8 cellular contexts compared by ENCODE assay signal in genomic region chr1:6784560-6785317, GRCh38. TPM values are rescaled to one million over a fixed set of nuclear protein-coding genes. Genes with fewer than 3 reads are reported as not detected.
DNase-seq lines count a peak whose midpoint lies in the region; ATAC-seq and TF ChIP-seq lines count a peak whose summit lies in the region.

No MANE protein-coding gene starts in this region.

- peak overlapping the region; percentile 89 for H3K4me2 ChIP-seq in BLaER1

- H3K27me3 Mint-ChIP-seq in activated CD4-positive, alpha-beta T cell treated with anti-CD3 and anti-CD28 coated beads, Interleukin-2, amount 10 ng/mL, durations not matched to agents 24 days and 14 days = peaks cover 4% of the 10 kb centered on the region

- peak; percentile 73 for ATAC-seq in GM19328 (IDR thresholded peaks at IDR 0.05; ENCODE audit: unreplicated experiment)
- ATAC-seq in HG03469 (IDR thresholded peaks at IDR 0.05; ENCODE audit: unreplicated experiment) = peak; percentile 55

- peaks cover 14% of the 10 kb centered on the region for H3K36me3 Mint-ChIP-seq in activated CD4-positive, alpha-beta T cell treated with anti-CD3 and anti-CD28 coated beads, Interleukin-2, amount 10 ng/mL, durations not matched to agents 24 days and 14 days (ENCODE audit: low read depth)

- intact Hi-C loops in activated CD4-positive, alpha-beta T cell treated with anti-CD3 and anti-CD28 coated beads, Interleukin-2, amount 10 ng/mL, durations not matched to agents 24 days and 14 days (cut with micrococcal nuclease) = loop anchor here (1.0 to 10.0 kb wide), 6 partner anchors 39 to 790 kb away; partner anchors contain the start of genes DNAJC11, KLHL21, NPHP4 and PHF13
- intact Hi-C loops in colonic mucosa (cut with DNase I) = no loop called here

- no peaks in the 10 kb centered on the region for H3K27me3 ChIP-seq in BLaER1
- H3K27me3 ChIP-seq in colonic mucosa = no peaks in the 10 kb centered on the region

- H3K9ac ChIP-seq in BLaER1 (peak overlapping the region; percentile 96), colonic mucosa (ENCODE audit: low read depth in 2 of 2, low read length in 2 of 2) (peak overlapping the region; percentile 82 to 83)

- H3K4me1 ChIP-seq in BLaER1 = peaks cover 55% of the 10 kb centered on the region
- H3K4me1 ChIP-seq in colonic mucosa = peaks cover 3% of the 10 kb centered on the region

- peaks cover 40% of the 10 kb centered on the region for H4K20me1 ChIP-seq in BLaER1

- H3K9me3 Mint-ChIP-seq in activated CD4-positive, alpha-beta T cell treated with anti-CD3 and anti-CD28 coated beads, Interleukin-2, amount 10 ng/mL, durations not matched to agents 24 days and 14 days = no peaks in the 10 kb centered on the region

- H3K9me3 ChIP-seq in BLaER1 (no peaks in the 10 kb centered on the region), colonic mucosa (no peaks in the 10 kb centered on the region)

- TF ChIP-seq CTCF in colonic mucosa (IDR thresholded peaks at IDR 0.05) = no peak

- H3K4me3 ChIP-seq in BLaER1 = peak overlapping the region; percentile 94
- peak overlapping the region; percentile 79 for H3K4me3 ChIP-seq in colonic mucosa

- H3K4me3 Mint-ChIP-seq in activated CD4-positive, alpha-beta T cell treated with anti-CD3 and anti-CD28 coated beads, Interleukin-2, amount 10 ng/mL, durations not matched to agents 24 days and 14 days = peak overlapping the region; percentile 88

- H3K36me3 ChIP-seq in BLaER1 (no peaks in the 10 kb centered on the region), colonic mucosa (no peaks in the 10 kb centered on the region)

- H3K4me1 Mint-ChIP-seq in activated CD4-positive, alpha-beta T cell treated with anti-CD3 and anti-CD28 coated beads, Interleukin-2, amount 10 ng/mL, durations not matched to agents 24 days and 14 days = peaks cover 32% of the 10 kb centered on the region

- DNase-seq in NCI-H526 (lab: John Stamatoyannopoulos, UW) (peak; percentile 100), colonic mucosa (peak; percentile 100), kidney tubule cell (ENCODE audit: low spot score) (peak; percentile 100)
- peak; percentile 100 for DNase-seq in activated CD4-positive, alpha-beta T cell treated with anti-CD3 and anti-CD28 coated beads, Interleukin-2, amount 10 ng/mL, durations not matched to agents 24 days and 14 days
- peak; percentile 94 to 99 for DNase-seq in stimulated activated CD4-positive, alpha-beta T cell treated with anti-CD3 and anti-CD28 coated beads, Interleukin-1b, Interleukin-23, amount 100 ng/mL, for 1 hour (ENCODE audit: low read depth in 2 of 2)

- H3K27ac ChIP-seq in BLaER1 (peak overlapping the region; percentile 96), colonic mucosa (peak overlapping the region; percentile 98)

- peak overlapping the region; percentile 91 for H3K27ac Mint-ChIP-seq in activated CD4-positive, alpha-beta T cell treated with anti-CD3 and anti-CD28 coated beads, Interleukin-2, amount 10 ng/mL, durations not matched to agents 24 days and 14 days

RNA-seq across cellular contexts. Expression of gene CAMTA1, which starts 0.5 kb away (rescaled TPM):
- total RNA-seq in activated CD4-positive, alpha-beta T cell treated with anti-CD3 and anti-CD28 coated beads, Interleukin-2, amount 10 ng/mL, durations not matched to agents 24 days and 14 days = 66.0 and 69.9 TPM in 2 replicates
- 10 to 100 TPM; 76.8 to 92.8 TPM for total RNA-seq in colonic mucosa

Comparison
In these comparisons a context has a peak if more than half of its experiments do, and no peak if none do; other contexts are left out.
1. Peak in every context shown above with its lines: DNase-seq, ATAC-seq, H3K4me3 ChIP-seq and H3K27ac ChIP-seq.